ENCODE assay signal across 10 cellular contexts in genomic region chr3:186361246-186361611, GRCh38. TPM values are rescaled to one million over a fixed set of nuclear protein-coding genes. Genes with fewer than 3 reads are reported as not detected.
DNase-seq lines count a peak whose midpoint lies in the region; ATAC-seq and TF ChIP-seq lines count a peak whose summit lies in the region.
"Had no signal": no experiment of that assay in that cellular context is flagged by ENCODE, and none has a peak within 500 bp of the region (broad histone marks: within the 10 kb centered on the region; RNA-seq: fewer than 3 reads in every experiment).

No MANE protein-coding gene starts in this region.

- intact Hi-C loops in heart left ventricle (cut with DNase I) (loop anchor here in 4 of 10 donors (2.0 to 10.0 kb wide), 5 partner anchors 46 to 84 kb away; no protein-coding TSS in a partner anchor), Right ventricle myocardium inferior (cut with DNase I) (loop anchor here (5.0 kb wide), 2 partner anchors 66 to 81 kb away; no protein-coding TSS in a partner anchor), uterus (cut with DNase I; ENCODE audit: low total_unique reads) (no loop called here)

- no peak for DNase-seq in heart left ventricle
- no peak for DNase-seq in Right ventricle myocardium inferior (ENCODE audit: missing footprints)
- no peak for DNase-seq in coronary artery (ENCODE audit: low spot score)
- DNase-seq in uterus: no peak
- DNase-seq in NOMO-1 treated with DMSO at 0.1 percent for 48 hours (lab: John Stamatoyannopoulos, UW; ENCODE audit: unreplicated experiment): no peak
- no peak for DNase-seq in pons (ENCODE audit: low spot score)
- DNase-seq in medulla oblongata (ENCODE audit: extremely low spot score): no peak
- DNase-seq: activated naive CD4-positive, alpha-beta T cell treated with Interleukin-2 at 50 U/mL for 16 hours had no signal

- 0 to 3% (median 2%) methylated on average over 10 to 19 of the region's 19 CpGs for WGBS in heart left ventricle, 4 donors

- TF ChIP-seq CTCF in heart left ventricle (IDR thresholded peaks at IDR 0.05): no peak
- TF ChIP-seq CTCF in coronary artery (IDR thresholded peaks at IDR 0.05): no peak
- TF ChIP-seq CTCF in nephron (IDR thresholded peaks at IDR 0.05; ENCODE audit: unreplicated experiment in 3 of 3): no peak
- no peak for TF ChIP-seq CTCF in uterus (IDR thresholded peaks at IDR 0.05)

- H3K27ac ChIP-seq in heart left ventricle: peak overlapping the region; percentile 19 to 94 (median 78)
- peak overlapping the region; percentile 29 to 85 for H3K27ac ChIP-seq in coronary artery
- H3K27ac ChIP-seq in uterus: peak overlapping the region; percentile 7 to 30
- H3K27ac ChIP-seq: SJSA1 had no signal

- H3K4me1 ChIP-seq in heart left ventricle (peaks cover 0 to 40% (median 25%) of the 10 kb centered on the region in 12 donors), uterus (no peaks in the 10 kb centered on the region)
- H3K4me1 ChIP-seq: SJSA1 had no signal

- peaks cover 91% of the 10 kb centered on the region for H3K27me3 Mint-ChIP-seq in nephron (ENCODE audit: low read depth)

- H3K9me3 Mint-ChIP-seq in nephron: no peaks in the 10 kb centered on the region

- TF ChIP-seq POLR2A in heart left ventricle (IDR thresholded peaks at IDR 0.05) (no peak), uterus (IDR thresholded peaks at IDR 0.05) (no peak)

- no peaks in the 10 kb centered on the region for H3K36me3 Mint-ChIP-seq in nephron (ENCODE audit: low read depth)

- peak overlapping the region; percentile 64 to 76 (median 74) for H3K4me3 Mint-ChIP-seq in nephron

- peaks cover 0 to 40% (median 4%) of the 10 kb centered on the region in 9 donors for H3K27me3 ChIP-seq in heart left ventricle
- H3K27me3 ChIP-seq in uterus: peaks cover 7 to 23% of the 10 kb centered on the region in 2 donors

- no peak for ATAC-seq in heart left ventricle
- ATAC-seq in Right ventricle myocardium inferior: no peak

- peak overlapping the region; percentile 51 to 89 (median 67) for H3K4me3 ChIP-seq in heart left ventricle
- peak overlapping the region; percentile 88 for H3K4me3 ChIP-seq in coronary artery
- H3K4me3 ChIP-seq in uterus: peak overlapping the region; percentile 24 to 33
- H3K4me3 ChIP-seq: SJSA1 had no signal

- H3K4me1 Mint-ChIP-seq in nephron: peaks cover 8% of the 10 kb centered on the region

- H3K27ac Mint-ChIP-seq in nephron: no peak overlapping the region

- no peaks in the 10 kb centered on the region for H3K9me3 ChIP-seq in heart left ventricle
- no peaks in the 10 kb centered on the region for H3K9me3 ChIP-seq in uterus
- H3K9me3 ChIP-seq: SJSA1 had no signal

- H3K36me3 ChIP-seq in heart left ventricle (no peaks in the 10 kb centered on the region), uterus (no peaks in the 10 kb centered on the region)
- H3K36me3 ChIP-seq: SJSA1 had no signal

RNA-seq across cellular contexts. Expression of gene DGKG, which starts 0.8 kb away (rescaled TPM):
- total RNA-seq in heart left ventricle (10 to 100 TPM; 21.6 to 59.3 (median 35.9) TPM), Right ventricle myocardium inferior (31.1 TPM), uterus (10 to 100 TPM in 2 of 4 donors, 1 to 10 TPM in 2; 1.9 to 10.8 (median 6.7) TPM)
- polyA plus RNA-seq in heart left ventricle: 10 to 100 TPM in 1 of 2 donors, 1 to 10 TPM in 1; 9.0 to 18.4 TPM

Comparison
In these comparisons a context has a peak if more than half of its experiments do, and no peak if none do; other contexts are left out.
1. H3K27ac ChIP-seq: peak in every context shown above with its lines; median percentile 78 in heart left ventricle; 57 in coronary artery; 18 in uterus.
2. H3K4me3 ChIP-seq: peak in every context shown above with its lines; median percentile 88 in coronary artery; 67 in heart left ventricle; 28 in uterus.